ENCODE assay signal across 8 cellular contexts in genomic region chr6:5851261-5851757, GRCh38.
DNase-seq lines count a peak whose midpoint lies in the region; ATAC-seq and TF ChIP-seq lines count a peak whose summit lies in the region.

No MANE protein-coding gene starts in this region.

- TF ChIP-seq POLR2A in heart left ventricle (IDR thresholded peaks at IDR 0.05), result no peak

- peak; percentile 47 to 69 for DNase-seq in NCI-H524 (lab: John Stamatoyannopoulos, UW)
- no peak for DNase-seq in NCI-H524 treated with DMSO at 0.1 percent for 48 hours (lab: John Stamatoyannopoulos, UW)
- DNase-seq in NCI-H69 (lab: John Stamatoyannopoulos, UW), result peak; percentile 53
- peak in 3 of 4 experiments; percentile 42 to 63 (median 42) for DNase-seq in activated naive CD4-positive, alpha-beta T cell (lab: John Stamatoyannopoulos, UW)
- peak; percentile 34 to 77 (median 50) for DNase-seq in heart left ventricle
- DNase-seq in posterior cingulate gyrus, result peak; percentile 58 to 98 (median 88)
- no peak for DNase-seq in NCI-H2196 treated with DMSO at 0.1 percent for 48 hours (lab: John Stamatoyannopoulos, UW; ENCODE audit: unreplicated experiment)

- H3K9me3 ChIP-seq in heart left ventricle (peaks cover 0 to 8% (median 0%) of the 10 kb centered on the region in 12 donors), thymus (ENCODE audit: control insufficient read depth) (no peaks in the 10 kb centered on the region)

- peaks cover 0 to 14% (median 0%) of the 10 kb centered on the region in 12 donors for H3K4me1 ChIP-seq in heart left ventricle
- H3K4me1 ChIP-seq in thymus (ENCODE audit: control insufficient read depth, insufficient read depth, low read length), result no peaks in the 10 kb centered on the region

- H3K27me3 ChIP-seq in heart left ventricle (peaks cover 0 to 22% (median 9%) of the 10 kb centered on the region in 9 donors), thymus (ENCODE audit: control insufficient read depth, insufficient read depth) (peaks cover 7% of the 10 kb centered on the region)

- H3K36me3 ChIP-seq in heart left ventricle (no peaks in the 10 kb centered on the region), thymus (ENCODE audit: control insufficient read depth, insufficient read depth) (no peaks in the 10 kb centered on the region)

- peak; percentile 61 to 91 (median 84) for ATAC-seq in heart left ventricle

- H3K4me3 ChIP-seq in heart left ventricle, result peak overlapping the region in 11 of 12 donors; percentile 16 to 55 (median 46)
- peak overlapping the region; percentile 37 for H3K4me3 ChIP-seq in thymus (ENCODE audit: low read length)

- intact Hi-C loops in heart left ventricle (cut with DNase I), result no loop called here
- intact Hi-C loops in posterior cingulate gyrus (cut with DNase I), result no loop called here

- no peak overlapping the region for H3K27ac ChIP-seq in heart left ventricle
- no peak overlapping the region for H3K27ac ChIP-seq in thymus (ENCODE audit: low read depth)

- 1 to 4% (median 3%) methylated on average over 22 to 34 of the region's 34 CpGs for WGBS in heart left ventricle, 4 donors
- 2% methylated on average over 34 of the region's 34 CpGs for WGBS in thymus

- no peak for TF ChIP-seq CTCF in heart left ventricle (IDR thresholded peaks at IDR 0.05)

Comparison
In these comparisons a context has a peak if more than half of its experiments do, and no peak if none do; other contexts are left out.
1. DNase-seq: peak in NCI-H524 (2 of 2), NCI-H69 (single experiment), activated naive CD4-positive, alpha-beta T cell (3 of 4), heart left ventricle (5 of 5) and posterior cingulate gyrus (10 of 10); none in NCI-H524 treated with DMSO at 0.1 percent for 48 hours (single experiment) and NCI-H2196 treated with DMSO at 0.1 percent for 48 hours (single experiment).